12 cellular contexts compared by ENCODE assay signal in the genomic region with DNA sequence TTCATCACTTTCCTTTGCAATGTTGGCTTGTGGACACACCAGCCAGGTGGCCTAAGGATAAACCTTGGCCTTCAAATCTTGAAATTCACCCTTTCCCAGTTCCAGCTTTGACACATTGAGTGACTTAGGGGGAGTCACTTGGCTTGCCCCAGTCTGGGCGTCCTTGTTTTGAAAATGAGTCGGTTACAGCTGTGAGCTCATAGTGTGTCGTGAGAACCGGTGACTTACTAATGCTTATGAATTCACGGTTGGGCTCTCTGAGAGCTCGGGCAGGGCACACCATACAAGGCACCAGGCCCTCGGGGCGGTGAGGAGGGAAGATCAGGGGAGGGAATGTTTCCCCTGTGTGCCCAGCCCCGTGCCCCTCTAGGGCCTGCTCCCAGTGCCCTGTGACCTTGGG.
DNase-seq lines count a peak whose midpoint lies in the region; ATAC-seq, FAIRE-seq and TF ChIP-seq lines count a peak whose summit lies in the region.
"Had no signal": no experiment of that assay in that cellular context is flagged by ENCODE, and none has a peak within 500 bp of the region (broad histone marks: within the 10 kb centered on the region; RNA-seq: fewer than 3 reads in every experiment).

No MANE protein-coding gene starts in this region.

- H3K4me1 ChIP-seq in astrocyte (ENCODE audit: insufficient read depth, low read length): peaks cover 34% of the 10 kb centered on the region
- peaks cover 41% of the 10 kb centered on the region for H3K4me1 ChIP-seq in foreskin keratinocyte
- H3K4me1 ChIP-seq in aorta (ENCODE audit: control insufficient read depth in 1 of 2, insufficient read depth in 2 of 2, low read length in 2 of 2): no peaks in the 10 kb centered on the region

- intact Hi-C loops in natural killer cell (cut with micrococcal nuclease): no loop called here
- intact Hi-C loops in aorta (cut with DNase I): loop anchor here in 1 of 2 donors (2.0 kb wide), 1 partner anchor 64 kb away; no protein-coding TSS in a partner anchor

- H3K36me3 Mint-ChIP-seq in natural killer cell treated with Interleukin-12 subunit alpha and Interleukin-12 subunit beta and Interleukin-15 and Interleukin-18, amount 100 ng/mL, for 72 hours: no peaks in the 10 kb centered on the region
- no peaks in the 10 kb centered on the region for H3K36me3 Mint-ChIP-seq in natural killer cell
- peaks cover 4% of the 10 kb centered on the region for H3K36me3 Mint-ChIP-seq in astrocyte (ENCODE audit: low read depth, unreplicated experiment)

- H3K4me2 ChIP-seq in astrocyte (ENCODE audit: low read length): no peak overlapping the region

- no peak overlapping the region for H3K4me3 ChIP-seq in astrocyte (ENCODE audit: insufficient read depth, low read depth, low read length)
- H3K4me3 ChIP-seq in aorta (ENCODE audit: low read length in 2 of 2): no peak overlapping the region

- WGBS in aorta, 2 donors: 60 to 64% methylated on average over 9 of the region's 9 CpGs

- H3K9ac ChIP-seq in astrocyte (ENCODE audit: low read length): no peak overlapping the region

- H3K27ac Mint-ChIP-seq in natural killer cell treated with Interleukin-12 subunit alpha and Interleukin-12 subunit beta and Interleukin-15 and Interleukin-18, amount 100 ng/mL, for 72 hours: no peak overlapping the region
- H3K27ac Mint-ChIP-seq in natural killer cell: no peak overlapping the region
- H3K27ac Mint-ChIP-seq in astrocyte (ENCODE audit: unreplicated experiment): no peak overlapping the region
- H3K27ac Mint-ChIP-seq: activated naive CD4-positive, alpha-beta T cell treated with anti-CD3 and anti-CD28 coated beads for 36 hours; stimulated activated naive CD8-positive, alpha-beta T cell treated with anti-CD3 and anti-CD28 coated beads, Interleukin-15, Interleukin-2, amounts not matched to agents 100 ng/mL and 50 ng/mL, for 24 hours had no signal

- H3K27ac ChIP-seq in astrocyte (ENCODE audit: low read depth, low read length): peak overlapping the region; percentile 4
- peak overlapping the region; percentile 94 for H3K27ac ChIP-seq in foreskin keratinocyte
- H3K27ac ChIP-seq in aorta (ENCODE audit: low read depth in 1 of 2, low read length in 2 of 2): no peak overlapping the region

- H3K4me1 Mint-ChIP-seq in natural killer cell treated with Interleukin-12 subunit alpha and Interleukin-12 subunit beta and Interleukin-15 and Interleukin-18, amount 100 ng/mL, for 72 hours (ENCODE audit: low read depth in 2 of 2): no peaks in the 10 kb centered on the region
- no peaks in the 10 kb centered on the region for H3K4me1 Mint-ChIP-seq in natural killer cell
- peaks cover 6% of the 10 kb centered on the region for H3K4me1 Mint-ChIP-seq in astrocyte (ENCODE audit: low read depth, unreplicated experiment)
- H3K4me1 Mint-ChIP-seq: nephron had no signal

- peak; percentile 73 for FAIRE-seq in astrocyte (lab: Jason Lieb, UNC)

- peaks cover 15 to 27% of the 10 kb centered on the region in 2 donors for H3K27me3 Mint-ChIP-seq in natural killer cell treated with Interleukin-12 subunit alpha and Interleukin-12 subunit beta and Interleukin-15 and Interleukin-18, amount 100 ng/mL, for 72 hours
- H3K27me3 Mint-ChIP-seq in natural killer cell (ENCODE audit: low read depth in 2 of 2) (peaks cover 4 to 19% of the 10 kb centered on the region in 2 donors), astrocyte (ENCODE audit: low read depth, unreplicated experiment) (peaks cover 7% of the 10 kb centered on the region)

- no peak overlapping the region for H2AFZ ChIP-seq in astrocyte (ENCODE audit: low read depth, low read length)

- no peak for TF ChIP-seq CTCF in natural killer cell (IDR thresholded peaks at IDR 0.05)
- TF ChIP-seq CTCF in astrocyte (IDR thresholded peaks at IDR 0.05; ENCODE audit: insufficient read depth, low read depth, low read length): no peak
- TF ChIP-seq CTCF in foreskin keratinocyte (conservative IDR thresholded peaks at IDR 0.05): no peak

- no peaks in the 10 kb centered on the region for H3K9me3 Mint-ChIP-seq in natural killer cell treated with Interleukin-12 subunit alpha and Interleukin-12 subunit beta and Interleukin-15 and Interleukin-18, amount 100 ng/mL, for 72 hours
- H3K9me3 Mint-ChIP-seq in natural killer cell (peaks cover 0 to 6% of the 10 kb centered on the region in 2 donors), astrocyte (ENCODE audit: unreplicated experiment) (peaks cover 17% of the 10 kb centered on the region)
- H3K9me3 Mint-ChIP-seq: activated naive CD4-positive, alpha-beta T cell treated with anti-CD3 and anti-CD28 coated beads for 36 hours had no signal

- H3K27me3 ChIP-seq in astrocyte (ENCODE audit: insufficient read depth, low read length) (no peaks in the 10 kb centered on the region), foreskin keratinocyte (no peaks in the 10 kb centered on the region), aorta (ENCODE audit: control insufficient read depth in 1 of 2, insufficient read depth in 2 of 2, low read length in 1 of 2) (no peaks in the 10 kb centered on the region)

- no peaks in the 10 kb centered on the region for H3K79me2 ChIP-seq in astrocyte (ENCODE audit: insufficient read depth, low read length)

- H3K4me3 Mint-ChIP-seq in natural killer cell treated with Interleukin-12 subunit alpha and Interleukin-12 subunit beta and Interleukin-15 and Interleukin-18, amount 100 ng/mL, for 72 hours: no peak overlapping the region
- no peak overlapping the region for H3K4me3 Mint-ChIP-seq in natural killer cell
- no peak overlapping the region for H3K4me3 Mint-ChIP-seq in astrocyte (ENCODE audit: unreplicated experiment)
- H3K4me3 Mint-ChIP-seq: activated naive CD4-positive, alpha-beta T cell treated with anti-CD3 and anti-CD28 coated beads for 36 hours; nephron; stimulated activated naive CD8-positive, alpha-beta T cell treated with anti-CD3 and anti-CD28 coated beads, Interleukin-15, Interleukin-2, amounts not matched to agents 100 ng/mL and 50 ng/mL, for 24 hours had no signal

- no peaks in the 10 kb centered on the region for H4K20me1 ChIP-seq in astrocyte (ENCODE audit: insufficient read depth, low read length)

- H3K36me3 ChIP-seq in astrocyte (ENCODE audit: insufficient read depth, low read length): no peaks in the 10 kb centered on the region
- H3K36me3 ChIP-seq in aorta (ENCODE audit: control insufficient read depth in 1 of 2, insufficient read depth in 2 of 2, low read length in 1 of 2): no peaks in the 10 kb centered on the region

- no peak for ATAC-seq in natural killer cell treated with Interleukin-12 subunit alpha and Interleukin-12 subunit beta and Interleukin-15 and Interleukin-18, amount 100 ng/mL, for 72 hours
- ATAC-seq in natural killer cell: no peak
- ATAC-seq in foreskin keratinocyte: peak; percentile 55
- ATAC-seq in aorta (ENCODE audit: low FRiP score): no peak
- ATAC-seq in HG02970 (IDR thresholded peaks at IDR 0.05; ENCODE audit: low FRiP score, unreplicated experiment): no peak

- DNase-seq in natural killer cell treated with Interleukin-12 subunit alpha and Interleukin-12 subunit beta and Interleukin-15 and Interleukin-18, amount 100 ng/mL, for 72 hours (ENCODE audit: low spot score): peak; percentile 47
- DNase-seq in natural killer cell (no peak), astrocyte (ENCODE audit: low read depth) (peak; percentile 55), foreskin keratinocyte (peak; percentile 82 to 91), hippocampal formation (lab: John Stamatoyannopoulos, UW) (no peak), aorta (no peak)
- DNase-seq in activated CD4-positive, CD25-positive, alpha-beta regulatory T cell treated with anti-CD3 and anti-CD28 coated beads, Interleukin-2, amount 50 U/mL, for 72 hours: no peak
- DNase-seq: activated naive CD4-positive, alpha-beta T cell treated with anti-CD3 and anti-CD28 coated beads for 36 hours; central memory CD4-positive, alpha-beta T cell had no signal

- no peaks in the 10 kb centered on the region for H3K9me3 ChIP-seq in astrocyte (ENCODE audit: insufficient read depth, low read depth, low read length)
- H3K9me3 ChIP-seq in aorta (ENCODE audit: control insufficient read depth, low read length): no peaks in the 10 kb centered on the region

Comparison
In these comparisons a context has a peak if more than half of its experiments do, and no peak if none do; other contexts are left out.
1. DNase-seq: peak in natural killer cell treated with Interleukin-12 subunit alpha and Interleukin-12 subunit beta and Interleukin-15 and Interleukin-18, amount 100 ng/mL, for 72 hours (single experiment), astrocyte (single experiment) and foreskin keratinocyte (2 of 2); none in natural killer cell (single experiment), hippocampal formation (0 of 2), activated CD4-positive, CD25-positive, alpha-beta regulatory T cell treated with anti-CD3 and anti-CD28 coated beads, Interleukin-2, amount 50 U/mL, for 72 hours (single experiment) and aorta (0 of 2).
2. H3K27ac ChIP-seq: peak in astrocyte (single experiment) and foreskin keratinocyte (single experiment); none in aorta (0 of 2).